Comparison of ENCODE assay signal across 1 cellular context in the genomic region with DNA sequence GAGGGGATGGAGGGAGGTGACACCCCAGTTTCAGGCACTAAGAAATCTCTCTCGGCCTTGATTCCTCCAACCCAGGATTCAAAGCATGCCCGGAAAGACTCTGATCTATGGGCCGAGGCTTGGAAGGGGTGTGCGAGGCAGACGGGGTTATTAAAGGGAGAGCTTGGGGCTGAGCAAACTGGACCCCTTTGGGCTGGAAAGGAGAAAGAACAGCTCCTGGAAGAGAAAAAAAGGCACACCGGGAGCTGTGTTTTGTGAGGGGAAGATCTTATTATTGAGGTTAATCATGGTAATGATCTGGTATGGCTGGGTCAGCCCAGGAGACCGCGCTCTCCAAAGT.
TF ChIP-seq lines count a peak whose summit lies in the region.

No MANE protein-coding gene starts in this region.

TF ChIP-seq in GM23338, 12 proteins besides CTCF, POLR2A, EP300 and RAD21:
- no peak for TF ChIP-seq NANOG (IDR thresholded peaks at IDR 0.05; ENCODE audit: borderline replicate concordance)
- peak; percentile 72 for TF ChIP-seq EZH2 (IDR thresholded peaks at IDR 0.05; ENCODE audit: low read depth, unreplicated experiment)
- TF ChIP-seq REST (IDR thresholded peaks at IDR 0.05; ENCODE audit: unreplicated experiment), result no peak
